10 cellular contexts compared by ENCODE assay signal in the genomic region with DNA sequence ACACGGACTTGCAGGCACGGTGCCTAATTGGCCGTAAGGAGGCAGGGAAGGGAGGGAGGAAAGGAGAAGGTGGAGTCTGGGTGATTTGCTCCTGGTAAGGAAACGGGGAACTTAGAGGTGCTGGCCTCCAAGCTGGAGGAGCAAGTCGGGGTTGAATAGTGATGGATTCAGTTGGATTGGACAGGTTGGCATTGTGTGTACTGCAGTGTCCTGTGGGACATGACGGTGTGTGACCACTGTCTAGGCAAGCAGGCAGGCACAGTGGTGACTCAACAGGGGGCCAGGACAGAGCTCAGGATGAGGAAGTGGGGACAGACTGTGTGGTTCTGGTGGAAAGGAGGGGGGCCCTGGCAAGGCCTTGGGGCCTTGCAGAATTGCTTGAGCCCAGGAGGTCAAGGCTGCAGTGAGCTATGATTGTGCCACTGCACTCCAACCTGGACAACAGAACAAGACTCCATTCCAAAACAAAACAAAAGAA. TPM values are rescaled to one million over a fixed set of nuclear protein-coding genes. Genes with fewer than 3 reads are reported as not detected.
A peak's percentile ranks its signal among the peaks of the same experiment; 100 is the strongest.
DNase-seq lines count a peak whose midpoint lies in the region; ATAC-seq and TF ChIP-seq lines count a peak whose summit lies in the region.
"Had no signal": no experiment of that assay in that cellular context is flagged by ENCODE, and none has a peak within 500 bp of the region (broad histone marks: within the 10 kb centered on the region; RNA-seq: fewer than 3 reads in every experiment).

No MANE protein-coding gene starts in this region.

- no peak overlapping the region for H3K27ac ChIP-seq in smooth muscle cell (ENCODE audit: low read depth)

- H3K4me1 Mint-ChIP-seq in HFFc6 (ENCODE audit: low read depth) (peaks cover 7% of the 10 kb centered on the region), endothelial cell (ENCODE audit: unreplicated experiment) (peaks cover 5% of the 10 kb centered on the region)

- no peaks in the 10 kb centered on the region for H4K20me1 ChIP-seq in smooth muscle cell (ENCODE audit: low read depth)

- H3K27me3 Mint-ChIP-seq in HFFc6 (ENCODE audit: insufficient read depth) (peaks cover 62% of the 10 kb centered on the region), endothelial cell (ENCODE audit: unreplicated experiment) (peaks cover 5% of the 10 kb centered on the region)

- H3K36me3 Mint-ChIP-seq in HFFc6 (ENCODE audit: low read depth) (peaks cover 16% of the 10 kb centered on the region), endothelial cell (ENCODE audit: low read depth, unreplicated experiment) (peaks cover 23% of the 10 kb centered on the region)

- H3K9me3 Mint-ChIP-seq in HFFc6 (peaks cover 22% of the 10 kb centered on the region), endothelial cell (ENCODE audit: unreplicated experiment) (peaks cover 5% of the 10 kb centered on the region)

- H3K4me1 ChIP-seq in smooth muscle cell (ENCODE audit: low read depth), result no peaks in the 10 kb centered on the region

- H3K4me3 Mint-ChIP-seq in HFFc6, result no peak overlapping the region
- H3K4me3 Mint-ChIP-seq in endothelial cell (ENCODE audit: unreplicated experiment), result no peak overlapping the region

- H3K27me3 ChIP-seq in smooth muscle cell (ENCODE audit: low read depth), result no peaks in the 10 kb centered on the region

- H3K9ac ChIP-seq in smooth muscle cell (ENCODE audit: low read depth), result no peak overlapping the region

- DNase-seq in HFFc6 (no peak), OCI-M1 (lab: John Stamatoyannopoulos, UW) (peak; percentile 12), endothelial cell (ENCODE audit: low spot score) (no peak), smooth muscle cell (lab: John Stamatoyannopoulos, UW; ENCODE audit: unreplicated experiment) (no peak), NCI-H446 treated with DMSO at 0.1 percent for 48 hours (lab: John Stamatoyannopoulos, UW) (no peak), GM10266 (ENCODE audit: extremely low spot score) (no peak)
- DNase-seq: NCI-H1048, T1000 had no signal

- ATAC-seq in GM19467 (IDR thresholded peaks at IDR 0.05; ENCODE audit: unreplicated experiment), result no peak

- peaks cover 4% of the 10 kb centered on the region for H3K9me3 ChIP-seq in smooth muscle cell (replicated peaks; ENCODE audit: low read depth)

- H3K4me2 ChIP-seq in smooth muscle cell, result peak overlapping the region; percentile 30

- WGBS in smooth muscle cell (ENCODE audit: low lambda C conversion rate), result 37% methylated on average over 6 of the region's 6 CpGs

- H3K79me2 ChIP-seq in smooth muscle cell (ENCODE audit: low read depth), result no peaks in the 10 kb centered on the region

- no peak overlapping the region for H3K4me3 ChIP-seq in smooth muscle cell

- H3K27ac Mint-ChIP-seq in HFFc6 (no peak overlapping the region), endothelial cell (ENCODE audit: unreplicated experiment) (peak overlapping the region; percentile 68)

- H3F3A ChIP-seq in smooth muscle cell (ENCODE audit: low read depth), result no peaks in the 10 kb centered on the region

- peak; percentile 60 for TF ChIP-seq CTCF in HFFc6 (IDR thresholded peaks at IDR 0.05)
- peak; percentile 24 for TF ChIP-seq CTCF in endothelial cell (IDR thresholded peaks at IDR 0.05; ENCODE audit: unreplicated experiment)
- TF ChIP-seq CTCF in smooth muscle cell (IDR thresholded peaks at IDR 0.05; ENCODE audit: borderline replicate concordance, insufficient read depth, poor library complexity, severe bottlenecking), result no peak
- TF ChIP-seq CTCF in GM10266 (IDR thresholded peaks at IDR 0.05; ENCODE audit: control insufficient read depth, insufficient read depth, low read depth, missing control alignments), result no peak

- H3K36me3 ChIP-seq in smooth muscle cell (ENCODE audit: low read depth), result no peaks in the 10 kb centered on the region

- no peak overlapping the region for H2AFZ ChIP-seq in smooth muscle cell (ENCODE audit: low read depth)

RNA-seq across cellular contexts. Expression of a gene that starts 48.8 kb away (rescaled TPM):
- total RNA-seq in HFFc6 (2021; fragmentation: NEBNext Ultra II Directional; extraction: Animal tissue kit (Norgen Biotek cat#: 25700)), result not detected
- total RNA-seq in endothelial cell (ENCODE audit: unreplicated experiment) (6.1 TPM), smooth muscle cell (4.9 and 6.1 TPM in 2 replicates)
- 7.4 and 13.2 TPM in 2 replicates for polyA plus RNA-seq in smooth muscle cell
- total RNA-seq: endothelial cell of umbilical vein had no signal
- polyA plus RNA-seq: endothelial cell of umbilical vein had no signal

Comparison
In these comparisons a context has a peak if more than half of its experiments do, and no peak if none do; other contexts are left out.
1. CTCF ChIP-seq: peak in HFFc6 (single experiment) and endothelial cell (single experiment); none in smooth muscle cell (single experiment) and GM10266 (single experiment).